ENCODE assay signal across 15 cellular contexts in the genomic region with DNA sequence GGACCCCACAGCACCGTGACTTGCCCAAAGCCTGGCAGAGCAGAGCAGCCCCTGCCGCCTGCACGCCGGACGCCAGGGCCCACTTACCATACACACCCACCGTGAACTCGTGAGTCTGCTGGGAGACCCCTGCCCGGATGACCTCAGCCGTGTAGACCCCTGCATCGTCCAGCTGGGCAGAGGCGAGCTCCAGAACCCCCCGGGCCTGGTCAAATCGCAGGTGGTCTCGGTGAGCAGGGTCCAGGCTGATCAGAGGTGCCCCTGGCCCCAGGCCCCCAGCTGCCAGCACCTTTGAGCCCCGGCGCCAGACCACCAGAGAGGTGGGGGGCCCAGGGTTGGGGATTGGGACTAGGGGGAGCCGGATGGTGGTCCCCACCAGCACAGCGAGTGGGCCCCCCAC. TPM values are rescaled to one million over a fixed set of nuclear protein-coding genes. Genes with fewer than 3 reads are reported as not detected.
DNase-seq lines count a peak whose midpoint lies in the region; ATAC-seq and TF ChIP-seq lines count a peak whose summit lies in the region.
"Had no signal": no experiment of that assay in that cellular context is flagged by ENCODE, and none has a peak within 500 bp of the region (broad histone marks: within the 10 kb centered on the region; RNA-seq: fewer than 3 reads in every experiment).

No MANE protein-coding gene starts in this region.

- no peaks in the 10 kb centered on the region for H3K9me3 ChIP-seq in PC-9 (ENCODE audit: insufficient read depth, low read depth)
- H3K9me3 ChIP-seq: adrenal gland, heart left ventricle had no signal

- peaks cover 18% of the 10 kb centered on the region for H3K4me1 Mint-ChIP-seq in CD14-positive monocyte
- peaks cover 23% of the 10 kb centered on the region for H3K4me1 Mint-ChIP-seq in HFFc6 (ENCODE audit: low read depth)
- peaks cover 14 to 23% of the 10 kb centered on the region in 2 donors for H3K4me1 Mint-ChIP-seq in natural killer cell treated with Interleukin-12 subunit alpha and Interleukin-12 subunit beta and Interleukin-15 and Interleukin-18, amount 100 ng/mL, for 72 hours (ENCODE audit: low read depth in 2 of 2)

- DNase-seq in CD14-positive monocyte (ENCODE audit: low spot score) (no peak), HFFc6 (no peak), dorsolateral prefrontal cortex (no peak), Kasumi-1 (lab: John Stamatoyannopoulos, UW) (no peak), PC-9 (no peak), kidney glomerular epithelial cell (lab: John Stamatoyannopoulos, UW) (no peak)
- DNase-seq in natural killer cell treated with Interleukin-12 subunit alpha and Interleukin-12 subunit beta and Interleukin-15 and Interleukin-18, amount 100 ng/mL, for 72 hours (ENCODE audit: low spot score) = no peak
- DNase-seq: heart left ventricle had no signal

- H3K4me3 Mint-ChIP-seq in CD14-positive monocyte (peak overlapping the region; percentile 55 to 77), HFFc6 (no peak overlapping the region)
- peak overlapping the region; percentile 74 for H3K4me3 Mint-ChIP-seq in natural killer cell treated with Interleukin-12 subunit alpha and Interleukin-12 subunit beta and Interleukin-15 and Interleukin-18, amount 100 ng/mL, for 72 hours

- H3K4me3 ChIP-seq in dorsolateral prefrontal cortex (no peak overlapping the region), PC-9 (no peak overlapping the region)

- peak overlapping the region in 1 of 7 donors; percentile 46 for H3K27ac Mint-ChIP-seq in CD14-positive monocyte
- 0 out of 2 replicates have a peak overlapping the region, but pooled peaks have one; percentile 9 for H3K27ac Mint-ChIP-seq in HFFc6
- peak overlapping the region; percentile 28 to 69 for H3K27ac Mint-ChIP-seq in natural killer cell treated with Interleukin-12 subunit alpha and Interleukin-12 subunit beta and Interleukin-15 and Interleukin-18, amount 100 ng/mL, for 72 hours

- no peaks in the 10 kb centered on the region for H4K20me1 ChIP-seq in PC-9 (ENCODE audit: insufficient read depth)

- H3K27me3 ChIP-seq in dorsolateral prefrontal cortex (no peaks in the 10 kb centered on the region), PC-9 (ENCODE audit: insufficient read depth, low read depth) (no peaks in the 10 kb centered on the region)
- H3K27me3 ChIP-seq: adrenal gland, heart left ventricle had no signal

- no peaks in the 10 kb centered on the region for H3K79me2 ChIP-seq in PC-9 (ENCODE audit: low read depth)

- H3K27ac ChIP-seq in dorsolateral prefrontal cortex (peak overlapping the region in 33 of 59 donors; percentile 9 to 95 (median 79)), PC-9 (no peak overlapping the region)

- no peak for TF ChIP-seq CTCF in CD14-positive monocyte (IDR thresholded peaks at IDR 0.05)
- no peak for TF ChIP-seq CTCF in HFFc6 (IDR thresholded peaks at IDR 0.05)
- no peak for TF ChIP-seq CTCF in dorsolateral prefrontal cortex (IDR thresholded peaks at IDR 0.05 in 54 of 56, conservative IDR thresholded peaks at IDR 0.05 in 2 of 56; ENCODE audit: low read depth in 1 of 56, partially characterized antibody in 56 of 56)
- no peak for TF ChIP-seq CTCF in PC-9 (conservative IDR thresholded peaks at IDR 0.05)

- intact Hi-C loops in CD14-positive monocyte (cut with micrococcal nuclease) (no loop called here), dorsolateral prefrontal cortex (cut with DNase I) (no loop called here), PC-9 (cut with micrococcal nuclease; ENCODE audit: unreplicated experiment) (no loop called here)

- CTCF ChIA-PET in PC-9 (lab: Charles Lee) = interaction anchor here (0.6 to 1.0 kb wide), 3 partner anchors 10 to 67 kb away, joined by 3 to 12 read pairs (median 4); no protein-coding TSS in a partner anchor

- H3F3A ChIP-seq in PC-9 (ENCODE audit: insufficient read depth, low read depth) = peaks cover 29% of the 10 kb centered on the region

- POLR2A ChIA-PET in PC-9 (lab: Charles Lee; ENCODE audit: unreplicated experiment) = no interaction called here

- H3K36me3 Mint-ChIP-seq in CD14-positive monocyte (peaks cover 11 to 17% of the 10 kb centered on the region in 2 donors), HFFc6 (ENCODE audit: low read depth) (peaks cover 6% of the 10 kb centered on the region)
- no peaks in the 10 kb centered on the region for H3K36me3 Mint-ChIP-seq in natural killer cell treated with Interleukin-12 subunit alpha and Interleukin-12 subunit beta and Interleukin-15 and Interleukin-18, amount 100 ng/mL, for 72 hours

- H3K9me2 ChIP-seq in PC-9 (ENCODE audit: insufficient read depth) = no peaks in the 10 kb centered on the region

- H3K4me1 ChIP-seq in PC-9 (replicated peaks; ENCODE audit: insufficient read depth) = peaks cover 21% of the 10 kb centered on the region

- BruUV-seq in PC-9 (replicated peaks; lab: Mats Ljungman, UMichigan) = no TSS peak

- no peak overlapping the region for H3K4me2 ChIP-seq in PC-9

- ATAC-seq in natural killer cell treated with Interleukin-12 subunit alpha and Interleukin-12 subunit beta and Interleukin-15 and Interleukin-18, amount 100 ng/mL, for 72 hours = no peak
- ATAC-seq in GM21576 (IDR thresholded peaks at IDR 0.05; ENCODE audit: unreplicated experiment) = no peak
- ATAC-seq: GM12878 had no signal

- no peak overlapping the region for H2AFZ ChIP-seq in PC-9

- peaks cover 0 to 4% (median 0%) of the 10 kb centered on the region in 7 donors for H3K9me3 Mint-ChIP-seq in CD14-positive monocyte
- no peaks in the 10 kb centered on the region for H3K9me3 Mint-ChIP-seq in HFFc6
- no peaks in the 10 kb centered on the region for H3K9me3 Mint-ChIP-seq in natural killer cell treated with Interleukin-12 subunit alpha and Interleukin-12 subunit beta and Interleukin-15 and Interleukin-18, amount 100 ng/mL, for 72 hours

- no peaks in the 10 kb centered on the region for H3K36me3 ChIP-seq in PC-9 (ENCODE audit: low read depth)

- peaks cover 22 to 25% (median 23%) of the 10 kb centered on the region in 3 donors for H3K27me3 Mint-ChIP-seq in CD14-positive monocyte (ENCODE audit: low read depth in 3 of 3)
- H3K27me3 Mint-ChIP-seq in HFFc6 (ENCODE audit: insufficient read depth) = peaks cover 3% of the 10 kb centered on the region
- no peaks in the 10 kb centered on the region for H3K27me3 Mint-ChIP-seq in natural killer cell treated with Interleukin-12 subunit alpha and Interleukin-12 subunit beta and Interleukin-15 and Interleukin-18, amount 100 ng/mL, for 72 hours

RNA-seq across cellular contexts. Expression of gene VSIG10L, which starts 0.9 kb away (rescaled TPM):
- polyA plus RNA-seq in CD14-positive monocyte = under 1 TPM; 0.62 to 0.73 TPM
- total RNA-seq in HFFc6 (2021; fragmentation: NEBNext Ultra II Directional; extraction: Animal tissue kit (Norgen Biotek cat#: 25700)) = 1 to 10 TPM in 2 of 6 experiments, under 1 TPM in 4; 0.79 to 1.6 (median 0.89) TPM
- total RNA-seq in dorsolateral prefrontal cortex (1 to 10 TPM; 1.7 to 6.8 (median 3.4) TPM), PC-9 (2021) (2.3 and 2.8 TPM in 2 replicates)
- 1 to 10 TPM; 1.0 to 2.0 TPM for total RNA-seq in natural killer cell treated with Interleukin-12 subunit alpha and Interleukin-12 subunit beta and Interleukin-15 and Interleukin-18, amount 100 ng/mL, for 72 hours

RNA-seq across cellular contexts. Expression of gene ETFB, which starts 25.1 kb away (rescaled TPM):
- 10 to 100 TPM; 51.0 to 63.0 TPM for polyA plus RNA-seq in CD14-positive monocyte
- 100 to 1,000 TPM; 109 to 157 (median 132) TPM for total RNA-seq in HFFc6 (2021; fragmentation: NEBNext Ultra II Directional; extraction: Animal tissue kit (Norgen Biotek cat#: 25700))
- 100 to 1,000 TPM in 42 of 120 experiments, 10 to 100 TPM in 78; 45.6 to 130 (median 94.3) TPM for total RNA-seq in dorsolateral prefrontal cortex
- total RNA-seq in natural killer cell treated with Interleukin-12 subunit alpha and Interleukin-12 subunit beta and Interleukin-15 and Interleukin-18, amount 100 ng/mL, for 72 hours = 10 to 100 TPM; 41.1 to 83.8 TPM
- total RNA-seq in PC-9 (2021) = 204 and 252 TPM in 2 replicates

RNA-seq across cellular contexts. Expression of gene CLDND2, which starts 27.7 kb away (rescaled TPM):
- polyA plus RNA-seq in CD14-positive monocyte = not detected
- 1 to 10 TPM in 3 of 6 experiments, under 1 TPM in 3; 0.60 to 2.3 (median 0.94) TPM for total RNA-seq in HFFc6 (2021; fragmentation: NEBNext Ultra II Directional; extraction: Animal tissue kit (Norgen Biotek cat#: 25700))
- total RNA-seq in dorsolateral prefrontal cortex = 1 to 10 TPM in 102 of 120 experiments, under 1 TPM in 1, not detected in 17; 0.97 to 9.2 (median 2.6) TPM
- total RNA-seq in natural killer cell treated with Interleukin-12 subunit alpha and Interleukin-12 subunit beta and Interleukin-15 and Interleukin-18, amount 100 ng/mL, for 72 hours = 10 to 100 TPM; 49.6 to 74.3 TPM
- total RNA-seq in PC-9 (2021) = 1.5 and 4.5 TPM in 2 replicates
- total RNA-seq: dermis microvascular lymphatic vessel endothelial cell, M059J had no signal
- polyA plus RNA-seq: heart left ventricle had no signal

RNA-seq across cellular contexts. Expression of gene IGLON5, which starts 29.6 kb away (rescaled TPM):
- polyA plus RNA-seq in CD14-positive monocyte = not detected
- not detected for total RNA-seq in HFFc6 (2021; fragmentation: NEBNext Ultra II Directional; extraction: Animal tissue kit (Norgen Biotek cat#: 25700))
- total RNA-seq in dorsolateral prefrontal cortex (10 to 100 TPM in 116 of 120 experiments, 1 to 10 TPM in 4; 4.8 to 31.1 (median 18.0) TPM), PC-9 (2021) (not detected in 2 replicates)
- total RNA-seq in natural killer cell treated with Interleukin-12 subunit alpha and Interleukin-12 subunit beta and Interleukin-15 and Interleukin-18, amount 100 ng/mL, for 72 hours = under 1 TPM in 1 of 2 donors, not detected in 1; 0.59 TPM
- total RNA-seq: dermis microvascular lymphatic vessel endothelial cell, GM12878, M059J, mononuclear cell, NCI-H460 had no signal
- polyA plus RNA-seq: GM12878 had no signal

RNA-seq across cellular contexts. Expression of gene NKG7, which starts 31.4 kb away (rescaled TPM):
- polyA plus RNA-seq in CD14-positive monocyte = 10 to 100 TPM; 16.4 to 19.9 TPM
- not detected for total RNA-seq in HFFc6 (2021; fragmentation: NEBNext Ultra II Directional; extraction: Animal tissue kit (Norgen Biotek cat#: 25700))
- total RNA-seq in dorsolateral prefrontal cortex (1 to 10 TPM in 53 of 120 experiments, under 1 TPM in 18, not detected in 49; 0.57 to 6.5 (median 1.6) TPM), PC-9 (2021) (not detected in 2 replicates)
- total RNA-seq in natural killer cell treated with Interleukin-12 subunit alpha and Interleukin-12 subunit beta and Interleukin-15 and Interleukin-18, amount 100 ng/mL, for 72 hours = 1,000 to 10,000 TPM; 1,196 to 2,045 TPM
- total RNA-seq: dermis microvascular lymphatic vessel endothelial cell, M059J, NCI-H460 had no signal
